ENCODE assay signal across 34 cellular contexts in the genomic region with DNA sequence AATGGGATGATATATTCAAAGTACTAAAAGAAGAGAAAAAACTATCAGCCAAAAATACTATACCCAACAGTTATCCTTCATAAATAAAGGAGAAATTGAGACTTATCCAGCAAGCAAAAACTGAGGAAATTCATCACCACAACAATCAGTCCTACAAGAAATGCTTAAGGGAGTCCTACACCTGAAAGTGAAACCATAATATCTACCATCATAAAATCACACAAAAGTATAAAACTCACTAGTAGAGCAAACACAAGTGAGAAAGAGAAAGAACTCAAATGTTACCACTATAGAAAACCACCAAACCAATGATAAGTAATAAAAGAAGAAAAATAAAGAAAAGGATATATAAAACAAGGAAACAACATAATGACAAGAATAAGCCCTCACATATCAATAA.
"Had no signal": no experiment of that assay in that cellular context is flagged by ENCODE, and none has a peak within 500 bp of the region (broad histone marks: within the 10 kb centered on the region; RNA-seq: fewer than 3 reads in every experiment).

No MANE protein-coding gene starts in this region.

- H3K4me1 ChIP-seq: adrenal gland, body of pancreas, breast epithelium had no signal

- H3K4me3 ChIP-seq: adrenal gland, body of pancreas, breast epithelium had no signal

- H3K27ac ChIP-seq: adrenal gland, body of pancreas, brain microvascular endothelial cell, breast epithelium, VCaP had no signal

- H3K9me3 ChIP-seq: body of pancreas had no signal

- DNase-seq: activated B cell treated with CpG ODN at 0.5 μM for 24 hours; activated CD4-positive, alpha-beta memory T cell treated with anti-CD3 and anti-CD28 coated beads for 36 hours; activated CD4-positive, alpha-beta T cell treated with anti-CD3 and anti-CD28 coated beads for 4 hours; activated CD4-positive, alpha-beta T cell treated with anti-CD3 and anti-CD28 coated beads, Interleukin-2, amount 10 ng/mL, durations not matched to agents 24 days and 14 days; activated CD4-positive, alpha-beta T cell treated with anti-CD3 and anti-CD28 coated beads, Interleukin-2, amount 50 U/mL, for 1 hour; activated CD4-positive, alpha-beta T cell treated with anti-CD3 and anti-CD28 coated beads, Interleukin-2, amount 50 U/mL, for 4 hours; activated CD4-positive, CD25-positive, alpha-beta regulatory T cell treated with anti-CD3 and anti-CD28 coated beads, Interleukin-2, amount 50 U/mL, for 72 hours; activated CD8-positive, alpha-beta memory T cell treated with anti-CD3 and anti-CD28 coated beads, Interleukin-2, amount 50 U/mL, for 4 hours; activated CD8-positive, alpha-beta T cell treated with anti-CD3 and anti-CD28 coated beads for 36 hours; activated effector memory CD4-positive, alpha-beta T cell treated with anti-CD3 and anti-CD28 coated beads, Interleukin-2, amount 50 U/mL, for 16 hours; activated gamma-delta T cell treated with Interleukin-2 at 50 U/mL for 16 hours; activated naive CD4-positive, alpha-beta T cell; activated naive CD4-positive, alpha-beta T cell treated with anti-CD3 and anti-CD28 coated beads for 36 hours; activated naive CD4-positive, alpha-beta T cell treated with anti-CD3 and anti-CD28 coated beads, Interleukin-2, amount 50 U/mL, for 16 hours; activated naive CD8-positive, alpha-beta T cell treated with anti-CD3 and anti-CD28 coated beads for 36 hours; activated T-cell treated with anti-CD3 and anti-CD28 coated beads for 4 hours; activated T-cell treated with anti-CD3 and anti-CD28 coated beads, Interleukin-2, amount 50 U/mL, for 1 hour; activated T-cell treated with anti-CD3 and anti-CD28 coated beads, Interleukin-2, amount 50 U/mL, for 4 hours; activated T-cell treated with anti-CD3 and anti-CD28 coated beads, Interleukin-2, amount 50 U/mL, for 72 hours; adrenal gland; amniotic stem cell; aorta; body of pancreas; brain microvascular endothelial cell; central memory CD4-positive, alpha-beta T cell; T-helper 1 cell; T-helper 2 cell; T-helper 9 cell had no signal

- H3K36me3 ChIP-seq: adrenal gland, brain microvascular endothelial cell, breast epithelium had no signal

- H3K27me3 ChIP-seq: adrenal gland, body of pancreas, brain microvascular endothelial cell, breast epithelium had no signal

- FAIRE-seq: astrocyte, TTC549 had no signal

- ATAC-seq: activated CD8-positive, alpha-beta T cell treated with anti-CD3 and anti-CD28 coated beads for 36 hours; activated naive CD4-positive, alpha-beta T cell treated with anti-CD3 and anti-CD28 coated beads, Interleukin-2, amount 50 U/mL, for 72 hours; activated T-cell treated with anti-CD3 and anti-CD28 coated beads, Interleukin-2, amount 50 U/mL, for 4 hours; activated T-cell treated with anti-CD3 and anti-CD28 coated beads, Interleukin-2, amount 50 U/mL, for 72 hours; activated T-helper 17 cell treated with anti-CD3 and anti-CD28 coated beads, Interleukin-2, amount 50 U/mL, for 72 hours; body of pancreas had no signal
